ENCODE assay signal across 16 cellular contexts in genomic region chr9:75121914-75122558, GRCh38. TPM values are rescaled to one million over a fixed set of nuclear protein-coding genes. Genes with fewer than 3 reads are reported as not detected.
DNase-seq lines count a peak whose midpoint lies in the region; ATAC-seq, FAIRE-seq and TF ChIP-seq lines count a peak whose summit lies in the region.
"Had no signal": no experiment of that assay in that cellular context is flagged by ENCODE, and none has a peak within 500 bp of the region (broad histone marks: within the 10 kb centered on the region; RNA-seq: fewer than 3 reads in every experiment).

No MANE protein-coding gene starts in this region.

- CTCF ChIA-PET in CD4-positive, alpha-beta T cell (lab: Charles Lee), result interaction anchor here (1.7 kb wide), 1 partner anchor 15 kb away, joined by 4 read pairs; no protein-coding TSS in a partner anchor
- CTCF ChIA-PET in PC-9 (lab: Charles Lee), result no interaction called here

- no peak overlapping the region for H3K4me3 Mint-ChIP-seq in CD4-positive, alpha-beta T cell
- H3K4me3 Mint-ChIP-seq in effector memory CD8-positive, alpha-beta T cell, result peak overlapping the region; percentile 49 to 59
- no peak overlapping the region for H3K4me3 Mint-ChIP-seq in naive thymus-derived CD8-positive, alpha-beta T cell

- no peaks in the 10 kb centered on the region for H3K4me1 ChIP-seq in PC-9 (replicated peaks; ENCODE audit: insufficient read depth)

- H3K36me3 ChIP-seq in H7 (replicated peaks; ENCODE audit: control insufficient read depth, insufficient read depth, low read length) (no peaks in the 10 kb centered on the region), PC-9 (ENCODE audit: low read depth) (peaks cover 11% of the 10 kb centered on the region; the same call in 1 of the 2 replicates)

- peaks cover 81% of the 10 kb centered on the region for H3K36me3 Mint-ChIP-seq in CD4-positive, alpha-beta T cell (ENCODE audit: low read depth)
- H3K36me3 Mint-ChIP-seq in effector memory CD8-positive, alpha-beta T cell (ENCODE audit: insufficient read depth), result peaks cover 29% of the 10 kb centered on the region
- H3K36me3 Mint-ChIP-seq in naive thymus-derived CD8-positive, alpha-beta T cell, result peaks cover 17 to 67% (median 25%) of the 10 kb centered on the region in 3 donors

- FAIRE-seq in GM12892 (lab: Jason Lieb, UNC), result no peak
- FAIRE-seq: HTR-8/SVneo had no signal

- no peak for DNase-seq in CD4-positive, alpha-beta T cell
- DNase-seq in H7 (peak; percentile 35), GM12892 (ENCODE audit: insufficient read length) (no peak), PC-9 (no peak)
- peak in 2 of 3 experiments; percentile 6 for DNase-seq in effector memory CD8-positive, alpha-beta T cell
- DNase-seq in naive thymus-derived CD8-positive, alpha-beta T cell, result no peak
- DNase-seq: AML-193, DMS 273 treated with DMSO at 0.1 percent for 48 hours, EL, NCI-H1048, NCI-H146, NCI-H69 had no signal

- no peaks in the 10 kb centered on the region for H3K9me2 ChIP-seq in PC-9 (ENCODE audit: insufficient read depth)

- H3F3A ChIP-seq in PC-9 (ENCODE audit: insufficient read depth, low read depth), result no peaks in the 10 kb centered on the region

- peaks cover 75% of the 10 kb centered on the region for H3K4me1 Mint-ChIP-seq in CD4-positive, alpha-beta T cell (ENCODE audit: low read depth)
- peaks cover 49 to 50% of the 10 kb centered on the region in 2 donors for H3K4me1 Mint-ChIP-seq in effector memory CD8-positive, alpha-beta T cell (ENCODE audit: low read depth in 2 of 2)
- H3K4me1 Mint-ChIP-seq in naive thymus-derived CD8-positive, alpha-beta T cell, result peaks cover 19 to 79% (median 55%) of the 10 kb centered on the region in 4 donors

- TF ChIP-seq POLR2A in GM12892 (IDR thresholded peaks at IDR 0.05; ENCODE audit: low read depth, low read length), result no peak

- H3K27me3 ChIP-seq in CD4-positive, alpha-beta T cell (ENCODE audit: control insufficient read depth, insufficient read depth, low read length), result no peaks in the 10 kb centered on the region
- H3K27me3 ChIP-seq in H7 (ENCODE audit: control insufficient read depth, insufficient read depth, low read length) (no peaks in the 10 kb centered on the region), PC-9 (ENCODE audit: insufficient read depth, low read depth) (no peaks in the 10 kb centered on the region)

- no peaks in the 10 kb centered on the region for H3K9me3 Mint-ChIP-seq in CD4-positive, alpha-beta T cell
- H3K9me3 Mint-ChIP-seq in effector memory CD8-positive, alpha-beta T cell, result no peaks in the 10 kb centered on the region
- peaks cover 0 to 10% (median 0%) of the 10 kb centered on the region in 9 donors for H3K9me3 Mint-ChIP-seq in naive thymus-derived CD8-positive, alpha-beta T cell

- no peaks in the 10 kb centered on the region for H3K79me2 ChIP-seq in PC-9 (ENCODE audit: low read depth)

- H3K9me3 ChIP-seq in CD4-positive, alpha-beta T cell (ENCODE audit: control insufficient read depth, low read length), result no peaks in the 10 kb centered on the region
- H3K9me3 ChIP-seq in PC-9 (ENCODE audit: insufficient read depth, low read depth), result no peaks in the 10 kb centered on the region; the same call in 1 of the 2 replicates

- POLR2A ChIA-PET in CD4-positive, alpha-beta T cell (lab: Charles Lee), result interaction anchor here (2.5 kb wide), 1 partner anchor 34 kb away, joined by 9 read pairs; the partner anchor contains the start of genes NMRK1 and OSTF1
- POLR2A ChIA-PET in naive thymus-derived CD8-positive, alpha-beta T cell (lab: Charles Lee), result no interaction called here
- POLR2A ChIA-PET in PC-9 (lab: Charles Lee; ENCODE audit: unreplicated experiment), result interaction anchor here (0.5 to 0.7 kb wide), 2 partner anchors 73 to 1942 kb away, joined by 4 to 6 read pairs; no protein-coding TSS in a partner anchor

- no peak overlapping the region for H2AFZ ChIP-seq in PC-9

- intact Hi-C loops in CD4-positive, alpha-beta T cell (cut with DNase I, micrococcal nuclease), result no loop called here
- intact Hi-C loops in PC-9 (cut with micrococcal nuclease; ENCODE audit: unreplicated experiment), result no loop called here

- TF ChIP-seq CTCF in CD4-positive, alpha-beta T cell (IDR thresholded peaks at IDR 0.05), result no peak
- no peak for TF ChIP-seq CTCF in PC-9 (conservative IDR thresholded peaks at IDR 0.05)

- no peak overlapping the region for H3K4me3 ChIP-seq in H7 (ENCODE audit: insufficient read depth, low read depth, low read length)
- H3K4me3 ChIP-seq in PC-9, result no peak overlapping the region
- H3K4me3 ChIP-seq: SK-N-MC had no signal

- H4K20me1 ChIP-seq in PC-9 (ENCODE audit: insufficient read depth), result no peaks in the 10 kb centered on the region; the same call in 1 of the 2 replicates

- no TSS peak for BruUV-seq in PC-9 (replicated peaks; lab: Mats Ljungman, UMichigan)

- H3K27ac Mint-ChIP-seq in CD4-positive, alpha-beta T cell, result peak overlapping the region; percentile 39
- H3K27ac Mint-ChIP-seq in effector memory CD8-positive, alpha-beta T cell, result peak overlapping the region; percentile 79 to 80
- peak overlapping the region in 9 of 10 donors; percentile 11 to 78 (median 47) for H3K27ac Mint-ChIP-seq in naive thymus-derived CD8-positive, alpha-beta T cell

- H3K4me2 ChIP-seq in PC-9, result no peak overlapping the region

- no peaks in the 10 kb centered on the region for H3K27me3 Mint-ChIP-seq in CD4-positive, alpha-beta T cell
- H3K27me3 Mint-ChIP-seq in effector memory CD8-positive, alpha-beta T cell, result no peaks in the 10 kb centered on the region
- no peaks in the 10 kb centered on the region for H3K27me3 Mint-ChIP-seq in naive thymus-derived CD8-positive, alpha-beta T cell

- ATAC-seq in CD4-positive, alpha-beta T cell (ENCODE audit: poor library complexity), result no peak
- peak; percentile 80 for ATAC-seq in effector memory CD8-positive, alpha-beta T cell (replicated peaks)
- no peak for ATAC-seq in naive thymus-derived CD8-positive, alpha-beta T cell
- ATAC-seq in GM21528 (IDR thresholded peaks at IDR 0.05; ENCODE audit: low FRiP score, unreplicated experiment) (no peak), GM19023 (IDR thresholded peaks at IDR 0.05; ENCODE audit: unreplicated experiment) (no peak)

- H3K27ac ChIP-seq in CD4-positive, alpha-beta T cell (ENCODE audit: low read depth, low read length), result no peak overlapping the region
- no peak overlapping the region for H3K27ac ChIP-seq in PC-9
- H3K27ac ChIP-seq: SK-N-MC had no signal

RNA-seq across cellular contexts. Expression of gene OSTF1, which starts 33.7 kb away (rescaled TPM):
- 10 to 100 TPM; 31.3 to 32.8 TPM for total RNA-seq in CD4-positive, alpha-beta T cell
- 17.3 and 18.5 TPM in 2 replicates for total RNA-seq in H7 (2014; rRNA removed; shearing (Covaris generic))
- 10 to 100 TPM; 51.6 to 53.4 TPM for total RNA-seq in naive thymus-derived CD8-positive, alpha-beta T cell
- polyA plus RNA-seq in naive thymus-derived CD8-positive, alpha-beta T cell, result 100 to 1,000 TPM; 131 to 151 (median 132) TPM
- polyA plus RNA-seq in GM12892 (2012; ENCODE audit: missing spikeins), result 59.5 TPM
- 42.0 and 58.4 TPM in 2 replicates for total RNA-seq in PC-9 (2021)

RNA-seq across cellular contexts. Expression of gene NMRK1, which starts 34.1 kb away (rescaled TPM):
- total RNA-seq in CD4-positive, alpha-beta T cell, result 10 to 100 TPM; 45.3 to 46.5 TPM
- total RNA-seq in H7 (2014; rRNA removed; shearing (Covaris generic)), result 12.0 and 13.3 TPM in 2 replicates
- 10 to 100 TPM; 79.5 to 85.3 TPM for total RNA-seq in naive thymus-derived CD8-positive, alpha-beta T cell
- 10 to 100 TPM; 43.0 to 67.5 (median 55.4) TPM for polyA plus RNA-seq in naive thymus-derived CD8-positive, alpha-beta T cell
- polyA plus RNA-seq in GM12892 (2012; ENCODE audit: missing spikeins), result 6.4 TPM
- total RNA-seq in PC-9 (2021), result 35.4 and 36.2 TPM in 2 replicates

Comparison
In these comparisons a context has a peak if more than half of its experiments do, and no peak if none do; other contexts are left out.
1. DNase-seq: peak in H7 (single experiment) and effector memory CD8-positive, alpha-beta T cell (2 of 3); none in CD4-positive, alpha-beta T cell (0 of 10), naive thymus-derived CD8-positive, alpha-beta T cell (0 of 10), GM12892 (single experiment) and PC-9 (0 of 2).
2. H3K4me3 Mint-ChIP-seq: peak in effector memory CD8-positive, alpha-beta T cell (2 of 2); none in CD4-positive, alpha-beta T cell (single experiment) and naive thymus-derived CD8-positive, alpha-beta T cell (0 of 10).
3. Peak in every context shown above with its lines, with median percentiles within 50 percentile points of each other: H3K27ac Mint-ChIP-seq.